ENCODE assay signal across 6 cellular contexts in the genomic region with DNA sequence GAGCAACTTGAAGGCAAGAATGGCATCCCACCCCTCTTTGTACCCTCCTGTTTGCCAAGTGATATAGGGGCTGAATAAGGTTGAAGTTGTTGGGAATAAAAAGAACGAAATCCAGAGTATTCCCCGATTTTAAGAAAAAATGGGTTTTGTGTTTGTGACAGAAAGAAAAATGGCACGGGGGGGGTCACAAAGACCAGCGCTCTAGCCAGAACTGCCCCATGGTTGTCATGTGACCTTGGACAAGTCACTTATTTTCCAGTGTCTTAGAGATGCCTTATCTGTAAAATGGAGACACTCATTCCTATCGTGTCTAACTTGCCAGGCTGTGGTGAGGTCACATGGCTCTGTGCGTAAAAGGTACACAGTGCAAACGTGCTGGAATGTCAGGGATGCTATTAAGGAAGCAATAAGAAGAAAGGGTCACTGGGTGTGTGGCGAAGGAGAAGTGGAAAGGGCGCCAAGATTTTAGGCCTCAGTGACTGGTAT. TPM values are rescaled to one million over a fixed set of nuclear protein-coding genes. Genes with fewer than 3 reads are reported as not detected.
A peak's percentile ranks its signal among the peaks of the same experiment; 100 is the strongest.
DNase-seq lines count a peak whose midpoint lies in the region; ATAC-seq, FAIRE-seq and TF ChIP-seq lines count a peak whose summit lies in the region.

No MANE protein-coding gene starts in this region.

- H3K36me3 ChIP-seq in SK-N-SH (replicated peaks in 1 of 2; ENCODE audit: control insufficient read depth in 1 of 2, insufficient read depth in 2 of 2, low read length in 1 of 2) (peaks cover 0 to 15% of the 10 kb centered on the region in 2 experiments), sigmoid colon (no peaks in the 10 kb centered on the region)

- H3K9ac ChIP-seq in SK-N-SH, result peak overlapping the region; percentile 99

- TF ChIP-seq POLR2A in sigmoid colon (IDR thresholded peaks at IDR 0.05), result peak in 1 of 2 donors; percentile 14

- CTCF ChIA-PET in SK-N-SH (lab: Yijun Ruan, JAX), result interaction anchor here (0.7 to 10.6 kb wide), 5 partner anchors 13 to 494 kb away, joined by 3 to 209 read pairs (median 12); a partner anchor contains a TSS

- H3K27ac Mint-ChIP-seq in effector memory CD8-positive, alpha-beta T cell, result peak overlapping the region; percentile 100

- H3K4me2 ChIP-seq in SK-N-SH, result peak overlapping the region; percentile 90

- H3K27ac ChIP-seq in SK-N-SH (ENCODE audit: low read depth in 2 of 2, low read length in 1 of 2), result peak overlapping the region; percentile 99 to 100
- peak overlapping the region; percentile 96 to 98 (median 97) for H3K27ac ChIP-seq in sigmoid colon

- TF ChIP-seq EP300 in SK-N-SH (IDR thresholded peaks at IDR 0.05; ENCODE audit: borderline replicate concordance in 1 of 2, low read depth in 1 of 2, low read length in 1 of 2), result no peak
- no peak for TF ChIP-seq EP300 in sigmoid colon (IDR thresholded peaks at IDR 0.05)

- no peak for ATAC-seq in SK-N-SH treated with all-trans-retinoic acid at 6 μM for 48 hours
- no peak for ATAC-seq in effector memory CD8-positive, alpha-beta T cell (replicated peaks)

- no peak for FAIRE-seq in D721Med (lab: Jason Lieb, UNC)

- TF ChIP-seq CTCF in SK-N-SH (IDR thresholded peaks at IDR 0.05) (no peak), sigmoid colon (IDR thresholded peaks at IDR 0.05) (no peak), D721Med (IDR thresholded peaks at IDR 0.05; ENCODE audit: insufficient read depth, missing control alignments) (no peak)

- no peak for TF ChIP-seq RAD21 in SK-N-SH (IDR thresholded peaks at IDR 0.05; ENCODE audit: low read length)

- H3K9me3 Mint-ChIP-seq in effector memory CD8-positive, alpha-beta T cell, result peaks cover 0 to 2% of the 10 kb centered on the region in 2 donors

- POLR2A ChIA-PET in SK-N-SH (lab: Yijun Ruan, JAX), result interaction anchor here (1.6 to 6.1 kb wide), 3 partner anchors 11 to 26 kb away, joined by 8 to 210 read pairs (median 44); a partner anchor contains a TSS

- intact Hi-C loops in sigmoid colon (cut with DNase I), result loop anchor here (5.0 to 10.0 kb wide), 2 partner anchors 171 to 952 kb away; a partner anchor contains a TSS

- H3K27me3 Mint-ChIP-seq in effector memory CD8-positive, alpha-beta T cell, result no peaks in the 10 kb centered on the region

- peak overlapping the region; percentile 97 to 99 for H3K4me3 Mint-ChIP-seq in effector memory CD8-positive, alpha-beta T cell

- peaks cover 44% of the 10 kb centered on the region for H3F3A ChIP-seq in SK-N-SH (replicated peaks; ENCODE audit: insufficient read depth)

- H3K9me3 ChIP-seq in SK-N-SH (no peaks in the 10 kb centered on the region), sigmoid colon (no peaks in the 10 kb centered on the region)

- no peaks in the 10 kb centered on the region for H3K9me2 ChIP-seq in SK-N-SH

- H3K36me3 Mint-ChIP-seq in effector memory CD8-positive, alpha-beta T cell (ENCODE audit: insufficient read depth), result peaks cover 35% of the 10 kb centered on the region

- 69% methylated on average over 9 of the region's 9 CpGs for WGBS in SK-N-SH (ENCODE audit: low lambda C conversion rate)
- 33 to 65% methylated on average over 9 of the region's 9 CpGs for WGBS in sigmoid colon, 2 donors

- peaks cover 39% of the 10 kb centered on the region for H3K79me2 ChIP-seq in SK-N-SH (ENCODE audit: insufficient read depth)

- no peak for DNase-seq in SK-N-SH
- DNase-seq in effector memory CD8-positive, alpha-beta T cell, result no peak
- DNase-seq in sigmoid colon, result peak; percentile 84
- DNase-seq in OCI-M2 (lab: John Stamatoyannopoulos, UW; ENCODE audit: unreplicated experiment), result no peak
- no peak for DNase-seq in D721Med (ENCODE audit: insufficient read length, low spot score)

- H3K27me3 ChIP-seq in SK-N-SH (ENCODE audit: insufficient read depth) (no peaks in the 10 kb centered on the region), sigmoid colon (no peaks in the 10 kb centered on the region)

- peaks cover 25% of the 10 kb centered on the region for H4K20me1 ChIP-seq in SK-N-SH (ENCODE audit: insufficient read depth)

- peaks cover 15 to 23% of the 10 kb centered on the region in 2 experiments; a peak in 3 of 4 replicates for H3K4me1 ChIP-seq in SK-N-SH (ENCODE audit: control insufficient read depth in 1 of 2, insufficient read depth in 2 of 2, low read depth in 1 of 2, low read length in 1 of 2)
- peaks cover 6 to 49% (median 43%) of the 10 kb centered on the region in 4 donors for H3K4me1 ChIP-seq in sigmoid colon

- H3K4me1 Mint-ChIP-seq in effector memory CD8-positive, alpha-beta T cell (ENCODE audit: low read depth in 2 of 2), result peaks cover 45 to 54% of the 10 kb centered on the region in 2 donors

- H3K4me3 ChIP-seq in SK-N-SH (ENCODE audit: low read depth in 2 of 2, low read length in 1 of 2), result peak overlapping the region; percentile 63 to 75
- H3K4me3 ChIP-seq in sigmoid colon, result peak overlapping the region; percentile 64 to 92 (median 76)

- H2AFZ ChIP-seq in SK-N-SH (ENCODE audit: low read depth), result peak overlapping the region; percentile 89; the same call in 1 of the 2 replicates

TF ChIP-seq in SK-N-SH, 30 proteins besides CTCF, POLR2A, EP300 and RAD21:
- TF ChIP-seq, protein P1, sequence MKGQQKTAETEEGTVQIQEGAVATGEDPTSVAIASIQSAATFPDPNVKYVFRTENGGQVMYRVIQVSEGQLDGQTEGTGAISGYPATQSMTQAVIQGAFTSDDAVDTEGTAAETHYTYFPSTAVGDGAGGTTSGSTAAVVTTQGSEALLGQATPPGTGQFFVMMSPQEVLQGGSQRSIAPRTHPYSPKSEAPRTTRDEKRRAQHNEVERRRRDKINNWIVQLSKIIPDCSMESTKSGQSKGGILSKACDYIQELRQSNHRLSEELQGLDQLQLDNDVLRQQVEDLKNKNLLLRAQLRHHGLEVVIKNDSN (IDR thresholded peaks at IDR 0.05; ENCODE audit: borderline replicate concordance, low read depth), result peak; percentile 34; the same call in 1 of the 2 replicates
- TF ChIP-seq RXRA (IDR thresholded peaks at IDR 0.05; ENCODE audit: borderline replicate concordance, low read depth), result no peak
TF ChIP-seq in SK-N-SH: peak in this region for 1.

TF ChIP-seq in SK-N-SH treated with all-trans-retinoic acid at 6 μM for 48 hours, 23 proteins besides CTCF, POLR2A, EP300 and RAD21 (continues in another document):
- TF ChIP-seq, protein P2, sequence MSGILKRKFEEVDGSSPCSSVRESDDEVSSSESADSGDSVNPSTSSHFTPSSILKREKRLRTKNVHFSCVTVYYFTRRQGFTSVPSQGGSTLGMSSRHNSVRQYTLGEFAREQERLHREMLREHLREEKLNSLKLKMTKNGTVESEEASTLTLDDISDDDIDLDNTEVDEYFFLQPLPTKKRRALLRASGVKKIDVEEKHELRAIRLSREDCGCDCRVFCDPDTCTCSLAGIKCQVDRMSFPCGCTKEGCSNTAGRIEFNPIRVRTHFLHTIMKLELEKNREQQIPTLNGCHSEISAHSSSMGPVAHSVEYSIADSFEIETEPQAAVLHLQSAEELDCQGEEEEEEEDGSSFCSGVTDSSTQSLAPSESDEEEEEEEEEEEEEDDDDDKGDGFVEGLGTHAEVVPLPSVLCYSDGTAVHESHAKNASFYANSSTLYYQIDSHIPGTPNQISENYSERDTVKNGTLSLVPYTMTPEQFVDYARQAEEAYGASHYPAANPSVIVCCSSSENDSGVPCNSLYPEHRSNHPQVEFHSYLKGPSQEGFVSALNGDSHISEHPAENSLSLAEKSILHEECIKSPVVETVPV (CRISPR knock-in tag; IDR thresholded peaks at IDR 0.05), result no peak
- TF ChIP-seq, protein P3, sequence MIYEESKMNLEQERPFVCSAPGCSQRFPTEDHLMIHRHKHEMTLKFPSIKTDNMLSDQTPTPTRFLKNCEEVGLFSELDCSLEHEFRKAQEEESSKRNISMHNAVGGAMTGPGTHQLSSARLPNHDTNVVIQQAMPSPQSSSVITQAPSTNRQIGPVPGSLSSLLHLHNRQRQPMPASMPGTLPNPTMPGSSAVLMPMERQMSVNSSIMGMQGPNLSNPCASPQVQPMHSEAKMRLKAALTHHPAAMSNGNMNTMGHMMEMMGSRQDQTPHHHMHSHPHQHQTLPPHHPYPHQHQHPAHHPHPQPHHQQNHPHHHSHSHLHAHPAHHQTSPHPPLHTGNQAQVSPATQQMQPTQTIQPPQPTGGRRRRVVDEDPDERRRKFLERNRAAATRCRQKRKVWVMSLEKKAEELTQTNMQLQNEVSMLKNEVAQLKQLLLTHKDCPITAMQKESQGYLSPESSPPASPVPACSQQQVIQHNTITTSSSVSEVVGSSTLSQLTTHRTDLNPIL (CRISPR knock-in tag; IDR thresholded peaks at IDR 0.05; ENCODE audit: low read depth), result no peak
- TF ChIP-seq ZFP3 (CRISPR knock-in tag; IDR thresholded peaks at IDR 0.05) (no peak), ZFP30 (CRISPR knock-in tag; IDR thresholded peaks at IDR 0.05) (no peak), CSDC2 (CRISPR knock-in tag; IDR thresholded peaks at IDR 0.05) (no peak)

RNA-seq across cellular contexts. Expression of a gene that starts 1.6 kb away (rescaled TPM):
- polyA plus RNA-seq in SK-N-SH (2012; rRNA removed) (16.1 and 20.7 TPM in 2 replicates), sigmoid colon (10 to 100 TPM; 21.6 to 38.8 (median 24.7) TPM)
- 17.7 and 18.6 TPM in 2 replicates for polyA plus RNA-seq in SK-N-SH (2012; cell fraction: cytosol; rRNA removed)
- 9.6 and 10.6 TPM in 2 replicates for polyA plus RNA-seq in SK-N-SH (2012; cell fraction: nucleus; rRNA removed)
- 10 to 100 TPM; 41.0 to 60.9 (median 49.4) TPM for total RNA-seq in sigmoid colon

RNA-seq across cellular contexts. Expression of a gene that starts 11.2 kb away (rescaled TPM):
- polyA plus RNA-seq in SK-N-SH (2012; rRNA removed) (15.8 and 18.1 TPM in 2 replicates), sigmoid colon (10 to 100 TPM; 13.2 to 36.5 (median 20.1) TPM)
- polyA plus RNA-seq in SK-N-SH (2012; cell fraction: cytosol; rRNA removed), result 4.4 and 7.8 TPM in 2 replicates
- 101 and 115 TPM in 2 replicates for polyA plus RNA-seq in SK-N-SH (2012; cell fraction: nucleus; rRNA removed)
- total RNA-seq in sigmoid colon, result 10 to 100 TPM; 20.0 to 24.9 (median 21.9) TPM

RNA-seq across cellular contexts. Expression of a gene that starts 14.3 kb away (rescaled TPM):
- polyA plus RNA-seq in SK-N-SH (2012; rRNA removed), result 51.7 and 59.7 TPM in 2 replicates
- 29.6 and 51.7 TPM in 2 replicates for polyA plus RNA-seq in SK-N-SH (2012; cell fraction: cytosol; rRNA removed)
- polyA plus RNA-seq in SK-N-SH (2012; cell fraction: nucleus; rRNA removed), result 71.1 and 76.2 TPM in 2 replicates
- 10 to 100 TPM; 27.4 to 45.7 (median 33.9) TPM for total RNA-seq in sigmoid colon
- polyA plus RNA-seq in sigmoid colon, result 100 to 1,000 TPM; 114 to 274 (median 137) TPM

RNA-seq across cellular contexts. Expression of a gene that starts 15.0 kb away (rescaled TPM):
- 8.4 and 9.3 TPM in 2 replicates for polyA plus RNA-seq in SK-N-SH (2012; rRNA removed)
- 5.1 and 6.6 TPM in 2 replicates for polyA plus RNA-seq in SK-N-SH (2012; cell fraction: cytosol; rRNA removed)
- polyA plus RNA-seq in SK-N-SH (2012; cell fraction: nucleus; rRNA removed), result 8.7 and 14.7 TPM in 2 replicates
- 10 to 100 TPM in 2 of 4 donors, 1 to 10 TPM in 2; 7.5 to 14.7 (median 11.2) TPM for total RNA-seq in sigmoid colon
- polyA plus RNA-seq in sigmoid colon, result 1 to 10 TPM; 1.8 to 7.8 (median 6.6) TPM
